19 cellular contexts compared by ENCODE assay signal in genomic region chr13:100314132-100314910, GRCh38.
DNase-seq lines count a peak whose midpoint lies in the region; ATAC-seq, FAIRE-seq and TF ChIP-seq lines count a peak whose summit lies in the region.
"Had no signal": no experiment of that assay in that cellular context is flagged by ENCODE, and none has a peak within 500 bp of the region (broad histone marks: within the 10 kb centered on the region; RNA-seq: fewer than 3 reads in every experiment).

No MANE protein-coding gene starts in this region.

- POLR2A ChIA-PET in A549 (lab: Yijun Ruan, JAX), result no interaction called here

- H3K36me3 Mint-ChIP-seq in glutamatergic neuron (ENCODE audit: unreplicated experiment), result peaks cover 11% of the 10 kb centered on the region

- DNase-seq in A549 (ENCODE audit: low read depth in 1 of 2, low spot score in 1 of 2) (no peak), H54 (ENCODE audit: insufficient read length, low spot score) (no peak), mammary epithelial cell (peak; percentile 50), glutamatergic neuron (peak; percentile 38), NCI-H1436 (lab: John Stamatoyannopoulos, UW) (no peak), NCI-H2227 treated with DMSO at 0.1 percent for 48 hours (lab: John Stamatoyannopoulos, UW) (no peak), left ventricle myocardium inferior (no peak)
- DNase-seq in effector CD8-positive, alpha-beta T cell (lab: John Stamatoyannopoulos, UW), result no peak
- DNase-seq: EL, NCI-H1092, NCI-H1694 treated with DMSO at 0.1 percent for 48 hours, NCI-H2107, NCI-H446 had no signal

- H3K9me3 ChIP-seq in A549 (no peaks in the 10 kb centered on the region), mammary epithelial cell (replicated peaks; ENCODE audit: insufficient read depth, low read length) (no peaks in the 10 kb centered on the region), left ventricle myocardium inferior (replicated peaks) (peaks cover 2% of the 10 kb centered on the region)
- H3K9me3 ChIP-seq: Caco-2, HAP-1 had no signal

- H3K4me3 ChIP-seq in A549 (no peak overlapping the region), mammary epithelial cell (replicated peaks in 1 of 3; ENCODE audit: insufficient read depth in 1 of 3, low read depth in 2 of 3, low read length in 3 of 3) (no peak overlapping the region), left ventricle myocardium inferior (no peak overlapping the region)
- H3K4me3 ChIP-seq: HAP-1, PC-9 had no signal

- no peak overlapping the region for H2AFZ ChIP-seq in mammary epithelial cell (ENCODE audit: low read depth, low read length)
- H2AFZ ChIP-seq: PC-9 had no signal

- peak overlapping the region; percentile 81 for H3K27ac Mint-ChIP-seq in glutamatergic neuron (ENCODE audit: unreplicated experiment)
- H3K27ac Mint-ChIP-seq: B cell; CD4-positive, CD25-positive, alpha-beta regulatory T cell had no signal

- FAIRE-seq in A549 (lab: Jason Lieb, UNC) (peak; percentile 72), H54 (lab: Jason Lieb, UNC) (peak; percentile 96)

- no peak for TF ChIP-seq RAD21 in A549 (conservative IDR thresholded peaks at IDR 0.05 in 1 of 2, IDR thresholded peaks at IDR 0.05 in 1 of 2)

- H3K36me3 ChIP-seq in mammary epithelial cell (ENCODE audit: insufficient read depth, low read length) (no peaks in the 10 kb centered on the region), left ventricle myocardium inferior (peaks cover 43% of the 10 kb centered on the region)
- H3K36me3 ChIP-seq: HAP-1 had no signal

- 95% methylated on average over 2 of the region's 2 CpGs for WGBS in A549 (ENCODE audit: missing lambda C conversion rate)
- WGBS in mammary epithelial cell (ENCODE audit: low coverage, missing lambda C conversion rate), result 100% methylated on average over 2 of the region's 2 CpGs

- dilution Hi-C loops in mammary epithelial cell (cut with HindIII; ENCODE audit: low sequenced_read_pairs), result no loop called here

- CTCF ChIA-PET in A549 (lab: Yijun Ruan, JAX) (no interaction called here), mammary epithelial cell (lab: Charles Lee; ENCODE audit: low non-redundant PET) (no interaction called here)

- no peak for ATAC-seq in A549

- H3K4me1 ChIP-seq in A549 (0 out of 3 replicates have a peak, but pooled peaks cover 2% of the 10 kb centered on the region), mammary epithelial cell (ENCODE audit: insufficient read depth, low read length) (peaks cover 8% of the 10 kb centered on the region), left ventricle myocardium inferior (no peaks in the 10 kb centered on the region)
- H3K4me1 ChIP-seq: Caco-2, HAP-1 had no signal

- H3K4me1 Mint-ChIP-seq in glutamatergic neuron (ENCODE audit: low read depth, unreplicated experiment), result peaks cover 26% of the 10 kb centered on the region
- H3K4me1 Mint-ChIP-seq: B cell had no signal

- no peak overlapping the region for H3K9ac ChIP-seq in mammary epithelial cell (ENCODE audit: insufficient read depth, low read length)
- H3K9ac ChIP-seq: KMS-11 had no signal

- no peak for TF ChIP-seq POLR2A in A549 (IDR thresholded peaks at IDR 0.05; ENCODE audit: low read length)
- no peak for TF ChIP-seq POLR2A in H54 (IDR thresholded peaks at IDR 0.05; ENCODE audit: low read depth, low read length)

- H3K4me2 ChIP-seq in A549, result no peak overlapping the region
- H3K4me2 ChIP-seq in mammary epithelial cell (ENCODE audit: insufficient read depth, low read depth, low read length), result no peak overlapping the region
- H3K4me2 ChIP-seq: KMS-11, PC-9 had no signal

- TF ChIP-seq EP300 in A549 (IDR thresholded peaks at IDR 0.05), result no peak

- H3K27ac ChIP-seq in A549 (no peak overlapping the region), mammary epithelial cell (ENCODE audit: insufficient read depth, low read depth, low read length) (no peak overlapping the region), left ventricle myocardium inferior (replicated peaks) (no peak overlapping the region)
- H3K27ac ChIP-seq: KMS-11, PC-9 had no signal

- in situ Hi-C loops in mammary epithelial cell (cut with MboI; ENCODE audit: low sequenced_read_pairs in 2 of 2), result no loop called here

- no peak overlapping the region for H3K4me3 Mint-ChIP-seq in glutamatergic neuron (ENCODE audit: unreplicated experiment)
- H3K4me3 Mint-ChIP-seq: B cell; CD4-positive, CD25-positive, alpha-beta regulatory T cell had no signal

- no TSS peak for BruUV-seq in mammary epithelial cell (replicated peaks; lab: Mats Ljungman, UMichigan)

- no peak for TF ChIP-seq CTCF in A549 (IDR thresholded peaks at IDR 0.05)
- TF ChIP-seq CTCF in mammary epithelial cell (conservative IDR thresholded peaks at IDR 0.05 in 1 of 2, IDR thresholded peaks at IDR 0.05 in 1 of 2; ENCODE audit: extremely low read depth in 1 of 2, insufficient read depth in 1 of 2, low read depth in 1 of 2, low read length in 2 of 2), result no peak
- TF ChIP-seq CTCF in glutamatergic neuron (IDR thresholded peaks at IDR 0.05; ENCODE audit: partially characterized antibody, unreplicated experiment), result no peak
- no peak for TF ChIP-seq CTCF in left ventricle myocardium inferior (IDR thresholded peaks at IDR 0.05; ENCODE audit: borderline replicate concordance)

- H3K27me3 ChIP-seq in mammary epithelial cell (ENCODE audit: insufficient read depth, low read length), result no peaks in the 10 kb centered on the region
- H3K27me3 ChIP-seq in left ventricle myocardium inferior (ENCODE audit: low read depth), result no peaks in the 10 kb centered on the region

- intact Hi-C loops in mammary epithelial cell (cut with micrococcal nuclease) (no loop called here), left ventricle myocardium inferior (cut with micrococcal nuclease) (no loop called here)

- no peaks in the 10 kb centered on the region for H3K9me3 Mint-ChIP-seq in glutamatergic neuron (ENCODE audit: unreplicated experiment)

- no peaks in the 10 kb centered on the region for H4K20me1 ChIP-seq in mammary epithelial cell (ENCODE audit: insufficient read depth, low read length)

- no peaks in the 10 kb centered on the region for H3K27me3 Mint-ChIP-seq in glutamatergic neuron (ENCODE audit: unreplicated experiment)
- H3K27me3 Mint-ChIP-seq: B cell; CD4-positive, CD25-positive, alpha-beta regulatory T cell had no signal

- H3K79me2 ChIP-seq in mammary epithelial cell (ENCODE audit: insufficient read depth, low read length), result no peaks in the 10 kb centered on the region

TF ChIP-seq in A549, 52 proteins besides CTCF, POLR2A, EP300 and RAD21:
- no peak for TF ChIP-seq HOXA7 (CRISPR knock-in tag; IDR thresholded peaks at IDR 0.05)
- no peak for TF ChIP-seq TP53 (CRISPR knock-in tag; IDR thresholded peaks at IDR 0.05)
- TF ChIP-seq CHD2 (IDR thresholded peaks at IDR 0.05; ENCODE audit: low read length, partially characterized antibody), result no peak
- TF ChIP-seq MAZ (IDR thresholded peaks at IDR 0.05; ENCODE audit: borderline replicate concordance, low read depth, low read length), result no peak

Comparison
In these comparisons a context has a peak if more than half of its experiments do, and no peak if none do; other contexts are left out.
1. DNase-seq: peak in mammary epithelial cell (single experiment) and glutamatergic neuron (single experiment); none in A549 (0 of 2), H54 (single experiment), effector CD8-positive, alpha-beta T cell (single experiment), NCI-H1436 (single experiment), NCI-H2227 treated with DMSO at 0.1 percent for 48 hours (single experiment) and left ventricle myocardium inferior (single experiment).